31 cellular contexts compared by ENCODE assay signal in genomic region chr10:9863559-9864121, GRCh38.
"Had no signal": no experiment of that assay in that cellular context is flagged by ENCODE, and none has a peak within 500 bp of the region (broad histone marks: within the 10 kb centered on the region; RNA-seq: fewer than 3 reads in every experiment).

No MANE protein-coding gene starts in this region.

- H3K4me1 ChIP-seq: body of pancreas, foreskin keratinocyte, gastrocnemius medialis, heart left ventricle had no signal

- FAIRE-seq: astrocyte had no signal

- DNase-seq: activated B cell treated with CpG ODN at 0.5 μM for 24 hours; activated CD4-positive, alpha-beta T cell treated with anti-CD3 and anti-CD28 coated beads for 48 hours; activated CD4-positive, alpha-beta T cell treated with anti-CD3 and anti-CD28 coated beads, Interleukin-2, amount 50 U/mL, for 1 hour; activated CD4-positive, alpha-beta T cell treated with anti-CD3 and anti-CD28 coated beads, Interleukin-2, amount 50 U/mL, for 48 hours; activated CD8-positive, alpha-beta memory T cell treated with anti-CD3 and anti-CD28 coated beads for 24 hours; activated CD8-positive, alpha-beta T cell treated with anti-CD3 and anti-CD28 coated beads for 36 hours; activated effector memory CD4-positive, alpha-beta T cell treated with Interleukin-2 at 50 U/mL for 16 hours; activated gamma-delta T cell treated with Interleukin-2 at 50 U/mL for 16 hours; activated naive CD4-positive, alpha-beta T cell treated with anti-CD3 and anti-CD28 coated beads, Interleukin-2, amount 50 U/mL, for 16 hours; activated naive CD4-positive, alpha-beta T cell treated with Interleukin-2 at 50 U/mL for 16 hours; activated T-cell treated with anti-CD3 and anti-CD28 coated beads, Interleukin-2, amount 50 U/mL, for 4 hours; amniotic stem cell; anterior cingulate cortex; body of pancreas; central memory CD4-positive, alpha-beta T cell; cerebellar nuclear complex; dorsolateral prefrontal cortex; effector memory CD4-positive, alpha-beta T cell; endodermal cell; foreskin keratinocyte; gastrocnemius medialis; glutamatergic neuron; heart left ventricle; T-helper 1 cell; T-helper 17 cell; T1000; WERI-Rb-1 had no signal

- H3K36me3 ChIP-seq: cardiac muscle cell, esophagus muscularis mucosa, gastrocnemius medialis, heart left ventricle, WERI-Rb-1 had no signal

- H3K27me3 ChIP-seq: body of pancreas, cardiac muscle cell, dorsolateral prefrontal cortex, esophagus muscularis mucosa, foreskin keratinocyte, gastrocnemius medialis, heart left ventricle had no signal

- H3K4me3 ChIP-seq: body of pancreas, cardiac muscle cell, coronary artery, dorsolateral prefrontal cortex, esophagus muscularis mucosa, gastrocnemius medialis, heart left ventricle had no signal

- H3K27ac ChIP-seq: body of pancreas, cardiac muscle cell, coronary artery, dorsolateral prefrontal cortex, esophagus muscularis mucosa, foreskin keratinocyte, gastrocnemius medialis, heart left ventricle, WERI-Rb-1 had no signal

- H3K9me3 ChIP-seq: body of pancreas, esophagus muscularis mucosa, gastrocnemius medialis, heart left ventricle had no signal
